ENCODE assay signal across 1 cellular context in the genomic region with DNA sequence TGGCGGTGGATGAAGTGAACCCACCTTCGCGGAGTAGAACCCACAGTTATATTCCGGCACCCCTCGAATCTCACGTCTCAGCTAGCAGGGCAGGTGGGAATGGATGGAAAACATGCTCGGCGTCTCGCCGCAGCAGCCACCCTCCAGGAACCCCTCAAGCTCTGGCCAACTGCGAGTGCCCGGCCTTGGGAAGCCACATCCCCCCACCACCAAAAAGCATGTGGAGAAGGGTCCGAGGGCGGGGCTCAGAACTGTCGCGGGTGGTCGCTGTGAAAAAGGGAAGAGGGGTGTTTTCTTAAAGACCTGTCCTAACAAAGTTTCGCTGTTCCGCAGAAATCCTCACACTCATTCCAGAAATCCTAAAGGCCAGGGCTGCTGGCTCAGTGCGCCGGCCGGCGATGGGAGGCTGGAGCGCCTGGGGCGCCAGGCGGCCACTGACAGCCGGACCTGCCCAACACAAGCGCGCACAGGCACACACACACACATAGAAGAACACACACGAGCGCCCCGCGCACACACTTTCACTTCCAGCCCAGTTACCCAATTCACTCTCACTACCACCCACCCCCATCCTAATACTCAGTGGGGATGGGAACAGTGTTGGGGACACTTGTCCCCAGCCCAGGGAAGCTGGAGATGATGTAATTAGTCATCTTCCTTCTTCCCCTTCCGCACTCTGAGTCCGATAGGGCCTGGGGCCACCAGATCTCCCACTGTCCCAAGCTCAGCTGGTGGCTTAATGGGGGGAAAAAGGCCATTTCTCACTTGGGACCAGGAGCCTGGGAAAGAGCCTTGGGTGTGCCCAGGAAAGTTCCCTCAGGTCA.
TF ChIP-seq lines count a peak whose summit lies in the region.

No MANE protein-coding gene starts in this region.

TF ChIP-seq in K562, 482 proteins besides CTCF, POLR2A, EP300 and RAD21 (continued from another document):
- TF ChIP-seq, protein P1, sequence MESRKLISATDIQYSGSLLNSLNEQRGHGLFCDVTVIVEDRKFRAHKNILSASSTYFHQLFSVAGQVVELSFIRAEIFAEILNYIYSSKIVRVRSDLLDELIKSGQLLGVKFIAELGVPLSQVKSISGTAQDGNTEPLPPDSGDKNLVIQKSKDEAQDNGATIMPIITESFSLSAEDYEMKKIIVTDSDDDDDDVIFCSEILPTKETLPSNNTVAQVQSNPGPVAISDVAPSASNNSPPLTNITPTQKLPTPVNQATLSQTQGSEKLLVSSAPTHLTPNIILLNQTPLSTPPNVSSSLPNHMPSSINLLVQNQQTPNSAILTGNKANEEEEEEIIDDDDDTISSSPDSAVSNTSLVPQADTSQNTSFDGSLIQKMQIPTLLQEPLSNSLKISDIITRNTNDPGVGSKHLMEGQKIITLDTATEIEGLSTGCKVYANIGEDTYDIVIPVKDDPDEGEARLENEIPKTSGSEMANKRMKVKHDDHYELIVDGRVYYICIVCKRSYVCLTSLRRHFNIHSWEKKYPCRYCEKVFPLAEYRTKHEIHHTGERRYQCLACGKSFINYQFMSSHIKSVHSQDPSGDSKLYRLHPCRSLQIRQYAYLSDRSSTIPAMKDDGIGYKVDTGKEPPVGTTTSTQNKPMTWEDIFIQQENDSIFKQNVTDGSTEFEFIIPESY (CRISPR knock-in tag; IDR thresholded peaks at IDR 0.05), result peak; percentile 36; the same call in 1 of the 2 replicates
- TF ChIP-seq ZNF780A (CRISPR knock-in tag; IDR thresholded peaks at IDR 0.05), result no peak
- TF ChIP-seq, protein P2, sequence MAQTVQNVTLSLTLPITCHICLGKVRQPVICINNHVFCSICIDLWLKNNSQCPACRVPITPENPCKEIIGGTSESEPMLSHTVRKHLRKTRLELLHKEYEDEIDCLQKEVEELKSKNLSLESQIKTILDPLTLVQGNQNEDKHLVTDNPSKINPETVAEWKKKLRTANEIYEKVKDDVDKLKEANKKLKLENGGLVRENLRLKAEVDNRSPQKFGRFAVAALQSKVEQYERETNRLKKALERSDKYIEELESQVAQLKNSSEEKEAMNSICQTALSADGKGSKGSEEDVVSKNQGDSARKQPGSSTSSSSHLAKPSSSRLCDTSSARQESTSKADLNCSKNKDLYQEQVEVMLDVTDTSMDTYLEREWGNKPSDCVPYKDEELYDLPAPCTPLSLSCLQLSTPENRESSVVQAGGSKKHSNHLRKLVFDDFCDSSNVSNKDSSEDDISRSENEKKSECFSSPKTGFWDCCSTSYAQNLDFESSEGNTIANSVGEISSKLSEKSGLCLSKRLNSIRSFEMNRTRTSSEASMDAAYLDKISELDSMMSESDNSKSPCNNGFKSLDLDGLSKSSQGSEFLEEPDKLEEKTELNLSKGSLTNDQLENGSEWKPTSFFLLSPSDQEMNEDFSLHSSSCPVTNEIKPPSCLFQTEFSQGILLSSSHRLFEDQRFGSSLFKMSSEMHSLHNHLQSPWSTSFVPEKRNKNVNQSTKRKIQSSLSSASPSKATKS (CRISPR knock-in tag; IDR thresholded peaks at IDR 0.05), result no peak
